8 cellular contexts compared by ENCODE assay signal in genomic region chr12:56258820-56259183, GRCh38. TPM values are rescaled to one million over a fixed set of nuclear protein-coding genes. Genes with fewer than 3 reads are reported as not detected.
DNase-seq lines count a peak whose midpoint lies in the region; ATAC-seq and TF ChIP-seq lines count a peak whose summit lies in the region.

No MANE protein-coding gene starts in this region.

- peaks cover 14% of the 10 kb centered on the region for H3K4me1 ChIP-seq in RWPE2 (ENCODE audit: insufficient read depth, poor library complexity, severe bottlenecking)
- peaks cover 15% of the 10 kb centered on the region for H3K4me1 ChIP-seq in fibroblast of lung (ENCODE audit: control insufficient read depth, extremely low read depth, insufficient read depth, low read length)

- peak overlapping the region; percentile 81 for H3K9ac ChIP-seq in fibroblast of lung (ENCODE audit: insufficient read depth, low read length)

- H3K27ac ChIP-seq in RWPE2 (ENCODE audit: poor library complexity, severe bottlenecking) (peak overlapping the region; percentile 69), fibroblast of lung (ENCODE audit: insufficient read depth, low read length) (peak overlapping the region; percentile 80)

- peaks cover 34% of the 10 kb centered on the region for H3K79me2 ChIP-seq in fibroblast of lung (ENCODE audit: control insufficient read depth, insufficient read depth, low read length)

- no peaks in the 10 kb centered on the region for H3K27me3 ChIP-seq in RWPE2 (ENCODE audit: insufficient read depth, poor library complexity, severe bottlenecking)
- no peaks in the 10 kb centered on the region for H3K27me3 ChIP-seq in fibroblast of lung (ENCODE audit: control insufficient read depth, insufficient read depth, low read length)

- ATAC-seq in RWPE2 (ENCODE audit: low read depth) (no peak), GM18505 (IDR thresholded peaks at IDR 0.05; ENCODE audit: unreplicated experiment) (no peak)

- H3K36me3 ChIP-seq in RWPE2 (ENCODE audit: low read depth) (peaks cover 32% of the 10 kb centered on the region), fibroblast of lung (ENCODE audit: control insufficient read depth, insufficient read depth, low read length) (peaks cover 16% of the 10 kb centered on the region)

- no peak for DNase-seq in RWPE2 (ENCODE audit: low spot score)
- no peak for DNase-seq in fibroblast of lung (ENCODE audit: low read depth in 2 of 2)
- no peak for DNase-seq in retinal pigment epithelial cell (ENCODE audit: low read depth)
- DNase-seq in SKM-1 (lab: John Stamatoyannopoulos, UW; ENCODE audit: unreplicated experiment), result no peak
- DNase-seq in activated gamma-delta T cell treated with Interleukin-2 at 50 U/mL for 16 hours, result no peak
- no peak for DNase-seq in NCI-H2029 (lab: John Stamatoyannopoulos, UW)

- peak overlapping the region; percentile 74 for H2AFZ ChIP-seq in fibroblast of lung (ENCODE audit: low read length)

- TF ChIP-seq POLR2A in GM18505 (IDR thresholded peaks at IDR 0.05; ENCODE audit: borderline replicate concordance, extremely low read depth, insufficient read depth, insufficient read length), result no peak

- H4K20me1 ChIP-seq in fibroblast of lung (ENCODE audit: control insufficient read depth, extremely low read depth, insufficient read depth, low read length), result no peaks in the 10 kb centered on the region

- H3K9me3 ChIP-seq in RWPE2 (ENCODE audit: severe bottlenecking) (no peaks in the 10 kb centered on the region), fibroblast of lung (ENCODE audit: control insufficient read depth, insufficient read depth, low read depth, low read length) (no peaks in the 10 kb centered on the region)

- TF ChIP-seq CTCF in GM12875 (IDR thresholded peaks at IDR 0.05; ENCODE audit: borderline replicate concordance, insufficient read depth, low read depth, low read length) (no peak), RWPE2 (IDR thresholded peaks at IDR 0.05; ENCODE audit: poor library complexity, severe bottlenecking) (no peak), fibroblast of lung (conservative IDR thresholded peaks at IDR 0.05 in 1 of 2, IDR thresholded peaks at IDR 0.05 in 1 of 2; ENCODE audit: low read depth in 1 of 2, low read length in 2 of 2) (no peak), retinal pigment epithelial cell (conservative IDR thresholded peaks at IDR 0.05; ENCODE audit: low read depth, low read length) (no peak)

- peak overlapping the region; percentile 86 for H3K4me2 ChIP-seq in fibroblast of lung (ENCODE audit: extremely low read depth, insufficient read depth, low read length)

- H3K4me3 ChIP-seq in GM12875 (ENCODE audit: low read depth, low read length) (peak overlapping the region; percentile 70), RWPE2 (ENCODE audit: severe bottlenecking) (peak overlapping the region; percentile 96), fibroblast of lung (replicated peaks in 1 of 4; ENCODE audit: control extremely low read depth in 1 of 4, insufficient read depth in 1 of 4, low read depth in 3 of 4, low read length in 4 of 4) (peak overlapping the region; percentile 43 to 82 (median 60)), retinal pigment epithelial cell (ENCODE audit: low read length) (peak overlapping the region; percentile 70)

RNA-seq across cellular contexts. Expression of gene ANKRD52, which starts 0.6 kb away (rescaled TPM):
- 9.0 and 14.9 TPM in 2 replicates for total RNA-seq in fibroblast of lung
- 12.2 and 15.8 TPM in 2 replicates for polyA plus RNA-seq in fibroblast of lung
- polyA plus RNA-seq in fibroblast of lung (2012), result 20.8 and 22.2 TPM in 2 replicates
- polyA minus RNA-seq in fibroblast of lung (ENCODE audit: low replicate concordance), result 99.7 and 108 TPM in 2 replicates

RNA-seq across cellular contexts. Expression of gene COQ10A, which starts 7.9 kb away (rescaled TPM):
- 6.4 and 9.1 TPM in 2 replicates for total RNA-seq in fibroblast of lung
- polyA plus RNA-seq in fibroblast of lung, result 14.2 and 16.2 TPM in 2 replicates
- 5.9 and 8.4 TPM in 2 replicates for polyA plus RNA-seq in fibroblast of lung (2012)
- polyA minus RNA-seq in fibroblast of lung (ENCODE audit: low replicate concordance), result 5.3 and 5.6 TPM in 2 replicates

RNA-seq across cellular contexts. Expression of gene SLC39A5, which starts 29.0 kb away (rescaled TPM):
- not detected in 2 replicates for total RNA-seq in fibroblast of lung
- polyA plus RNA-seq in fibroblast of lung, result not detected in 2 replicates
- not detected in 2 replicates for polyA plus RNA-seq in fibroblast of lung (2012)
- not detected in 2 replicates for polyA minus RNA-seq in fibroblast of lung (ENCODE audit: low replicate concordance)

RNA-seq across cellular contexts. Expression of gene NABP2, which starts 34.7 kb away (rescaled TPM):
- total RNA-seq in fibroblast of lung, result 25.9 and 29.2 TPM in 2 replicates
- 39.7 and 65.5 TPM in 2 replicates for polyA plus RNA-seq in fibroblast of lung
- 36.4 and 49.3 TPM in 2 replicates for polyA plus RNA-seq in fibroblast of lung (2012)
- 25.1 and 42.7 TPM in 2 replicates for polyA minus RNA-seq in fibroblast of lung (ENCODE audit: low replicate concordance)

RNA-seq across cellular contexts. Expression of gene RNF41, which starts 37.1 kb away (rescaled TPM):
- total RNA-seq in fibroblast of lung, result 120 and 199 TPM in 2 replicates
- polyA plus RNA-seq in fibroblast of lung, result 88.4 and 99.7 TPM in 2 replicates
- 55.4 and 62.2 TPM in 2 replicates for polyA plus RNA-seq in fibroblast of lung (2012)
- polyA minus RNA-seq in fibroblast of lung (ENCODE audit: low replicate concordance), result 494 and 557 TPM in 2 replicates
